ENCODE assay signal across 8 cellular contexts in the genomic region with DNA sequence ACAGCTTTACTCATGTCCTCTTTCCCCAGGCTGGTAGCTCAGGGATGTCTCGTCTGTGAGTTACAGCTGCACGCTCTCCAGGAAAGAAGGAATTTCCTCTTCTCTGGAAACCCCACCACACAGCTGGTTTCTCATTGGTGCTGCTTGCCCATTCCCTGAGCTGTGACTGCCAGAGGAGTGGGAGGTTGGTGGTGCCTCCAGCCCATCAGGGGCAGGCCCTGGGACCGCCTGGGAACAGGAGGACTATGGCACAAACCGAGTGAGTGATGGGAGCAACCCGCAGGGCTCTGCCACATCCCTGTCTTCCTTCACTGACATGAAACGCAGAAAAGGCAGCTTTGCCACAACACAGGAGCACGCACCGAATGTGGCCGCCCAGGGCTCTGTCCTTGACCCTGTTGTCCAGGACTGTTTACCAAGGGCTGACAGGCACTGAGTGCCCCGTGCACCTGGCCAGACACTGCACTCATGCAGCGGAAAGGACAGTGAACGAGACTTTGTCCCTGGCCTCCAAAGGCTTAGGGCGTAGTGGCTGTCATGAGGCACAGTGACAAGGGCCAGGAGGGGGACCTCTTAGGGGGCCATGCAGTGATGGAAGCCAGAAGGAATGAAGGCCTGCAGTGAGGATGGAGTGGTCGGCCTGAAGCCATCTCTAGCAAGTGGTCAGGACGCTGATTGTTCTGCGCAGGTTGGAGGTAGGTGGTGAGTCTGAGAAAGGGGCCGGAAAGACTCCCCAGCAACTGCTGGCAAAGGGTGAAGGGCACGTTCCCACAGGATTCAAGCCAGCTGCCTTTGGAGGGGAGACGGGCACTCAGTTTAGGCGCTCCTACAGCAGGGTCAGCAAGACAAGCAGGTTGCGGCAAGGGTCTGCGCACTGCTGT. TPM values are rescaled to one million over a fixed set of nuclear protein-coding genes. Genes with fewer than 3 reads are reported as not detected.
DNase-seq lines count a peak whose midpoint lies in the region; ATAC-seq and TF ChIP-seq lines count a peak whose summit lies in the region.

No MANE protein-coding gene starts in this region.

- peak overlapping the region; percentile 96 for H3K27ac ChIP-seq in left ventricle myocardium inferior (replicated peaks)
- H3K27ac ChIP-seq in ascending aorta: peak overlapping the region; percentile 65 to 80
- peak overlapping the region; percentile 90 for H3K27ac ChIP-seq in lower lobe of right lung

- no peak for TF ChIP-seq CTCF in left ventricle myocardium inferior (IDR thresholded peaks at IDR 0.05; ENCODE audit: borderline replicate concordance)
- TF ChIP-seq CTCF in ascending aorta (IDR thresholded peaks at IDR 0.05): no peak
- no peak for TF ChIP-seq CTCF in lower lobe of right lung (IDR thresholded peaks at IDR 0.05)

- H3K4me3 ChIP-seq in left ventricle myocardium inferior (peak overlapping the region; percentile 99), ascending aorta (peak overlapping the region; percentile 81 to 92), lower lobe of right lung (peak overlapping the region; percentile 93)

- H3K9me3 ChIP-seq in left ventricle myocardium inferior (replicated peaks) (no peaks in the 10 kb centered on the region), ascending aorta (no peaks in the 10 kb centered on the region), lower lobe of right lung (no peaks in the 10 kb centered on the region)

- H3K36me3 ChIP-seq in left ventricle myocardium inferior: peaks cover 76% of the 10 kb centered on the region
- H3K36me3 ChIP-seq in ascending aorta: peaks cover 38 to 67% of the 10 kb centered on the region in 2 donors
- H3K36me3 ChIP-seq in lower lobe of right lung: peaks cover 79% of the 10 kb centered on the region

- no peak for ATAC-seq in left ventricle myocardium superior
- no peak for ATAC-seq in lower lobe of right lung
- ATAC-seq in HG02798 (IDR thresholded peaks at IDR 0.05; ENCODE audit: poor library complexity, unreplicated experiment): no peak

- intact Hi-C loops in left ventricle myocardium inferior (cut with micrococcal nuclease) (no loop called here), left ventricle myocardium superior (cut with micrococcal nuclease) (no loop called here), ascending aorta (cut with DNase I) (loop anchor here (10.0 kb wide), 3 partner anchors 114 to 286 kb away; partner anchors contain the start of genes ATAD3A, C1orf159 and MIB2), lower lobe of right lung (cut with DNase I) (no loop called here)

- peaks cover 72% of the 10 kb centered on the region for H3K4me1 ChIP-seq in left ventricle myocardium inferior
- H3K4me1 ChIP-seq in ascending aorta: peaks cover 10 to 33% of the 10 kb centered on the region in 2 donors
- peaks cover 38% of the 10 kb centered on the region for H3K4me1 ChIP-seq in lower lobe of right lung

- no peak for DNase-seq in left ventricle myocardium inferior
- DNase-seq in left ventricle myocardium superior: no peak
- DNase-seq in ascending aorta (ENCODE audit: low spot score in 2 of 2): no peak
- DNase-seq in lower lobe of right lung: no peak
- DNase-seq in NCI-H2171 treated with DMSO at 0.1 percent for 48 hours (lab: John Stamatoyannopoulos, UW): no peak
- no peak for DNase-seq in amygdala (lab: John Stamatoyannopoulos, UW)
- DNase-seq in DMS114 treated with DMSO at 0.1 percent for 48 hours (lab: John Stamatoyannopoulos, UW; ENCODE audit: unreplicated experiment): no peak

- H3K27me3 ChIP-seq in left ventricle myocardium inferior (ENCODE audit: low read depth): no peaks in the 10 kb centered on the region
- H3K27me3 ChIP-seq in ascending aorta: no peaks in the 10 kb centered on the region
- no peaks in the 10 kb centered on the region for H3K27me3 ChIP-seq in lower lobe of right lung (ENCODE audit: low read depth)

RNA-seq across cellular contexts. Expression of gene CCNL2, which starts 1.7 kb away (rescaled TPM):
- total RNA-seq in left ventricle myocardium inferior: 46.1 TPM
- 61.0 TPM for total RNA-seq in left ventricle myocardium superior
- total RNA-seq in ascending aorta: 150 TPM
- 165 TPM for total RNA-seq in lower lobe of right lung

RNA-seq across cellular contexts. Expression of gene MRPL20, which starts 6.3 kb away (rescaled TPM):
- total RNA-seq in left ventricle myocardium inferior (135 TPM), left ventricle myocardium superior (155 TPM), ascending aorta (63.4 TPM), lower lobe of right lung (79.8 TPM)

RNA-seq across cellular contexts. Expression of gene ANKRD65, which starts 20.3 kb away (rescaled TPM):
- 1.7 TPM for total RNA-seq in left ventricle myocardium inferior
- total RNA-seq in left ventricle myocardium superior: 2.1 TPM
- 12.5 TPM for total RNA-seq in ascending aorta
- total RNA-seq in lower lobe of right lung: 22.3 TPM

RNA-seq across cellular contexts. Expression of gene AURKAIP1, which starts 25.8 kb away (rescaled TPM):
- total RNA-seq in left ventricle myocardium inferior (219 TPM), left ventricle myocardium superior (268 TPM), ascending aorta (247 TPM), lower lobe of right lung (82.4 TPM)

RNA-seq across cellular contexts. Expression of gene VWA1, which starts 34.7 kb away (rescaled TPM):
- total RNA-seq in left ventricle myocardium inferior: 13.7 TPM
- total RNA-seq in left ventricle myocardium superior: 13.5 TPM
- total RNA-seq in ascending aorta: 79.0 TPM
- 58.7 TPM for total RNA-seq in lower lobe of right lung
